ENCODE assay signal across 8 cellular contexts in genomic region chr17:77453613-77454559, GRCh38.
DNase-seq lines count a peak whose midpoint lies in the region; ATAC-seq, FAIRE-seq and TF ChIP-seq lines count a peak whose summit lies in the region.

No MANE protein-coding gene starts in this region.

- no peak for TF ChIP-seq CTCF in astrocyte (IDR thresholded peaks at IDR 0.05; ENCODE audit: insufficient read depth, low read depth, low read length)

- peak overlapping the region; percentile 69 for H3K4me2 ChIP-seq in astrocyte (ENCODE audit: low read length)

- H3K36me3 ChIP-seq in CD4-positive, alpha-beta memory T cell (ENCODE audit: insufficient read depth, low read length): peaks cover 6% of the 10 kb centered on the region
- H3K36me3 ChIP-seq in astrocyte (ENCODE audit: insufficient read depth, low read length): no peaks in the 10 kb centered on the region
- H3K36me3 ChIP-seq in muscle layer of duodenum (ENCODE audit: control insufficient read depth in 1 of 2, insufficient read depth in 2 of 2, low read length in 2 of 2): no peaks in the 10 kb centered on the region

- H3K27ac Mint-ChIP-seq in CD4-positive, alpha-beta memory T cell: peak overlapping the region; percentile 81 to 100 (median 98)
- no peak overlapping the region for H3K27ac Mint-ChIP-seq in astrocyte (ENCODE audit: unreplicated experiment)

- H3K4me1 Mint-ChIP-seq in CD4-positive, alpha-beta memory T cell: peaks cover 25 to 92% (median 45%) of the 10 kb centered on the region in 4 donors
- H3K4me1 Mint-ChIP-seq in astrocyte (ENCODE audit: low read depth, unreplicated experiment): peaks cover 38% of the 10 kb centered on the region

- peak in 4 of 5 donors; percentile 65 to 76 (median 67) for DNase-seq in CD4-positive, alpha-beta memory T cell
- peak; percentile 69 for DNase-seq in MV-4-11 (lab: John Stamatoyannopoulos, UW)
- DNase-seq in astrocyte (ENCODE audit: low read depth): no peak
- DNase-seq in NOMO-1 (lab: John Stamatoyannopoulos, UW; ENCODE audit: unreplicated experiment in 2 of 2): no peak
- DNase-seq in RKO (ENCODE audit: low spot score): no peak

- peak overlapping the region; percentile 90 to 100 (median 96) for H3K4me3 Mint-ChIP-seq in CD4-positive, alpha-beta memory T cell
- peak overlapping the region; percentile 50 for H3K4me3 Mint-ChIP-seq in astrocyte (ENCODE audit: unreplicated experiment)

- intact Hi-C loops in CD4-positive, alpha-beta memory T cell (cut with micrococcal nuclease): loop anchor here (1.0 to 5.0 kb wide), 2 partner anchors 9 to 673 kb away; partner anchors contain the start of gene TMC6

- peaks cover 92% of the 10 kb centered on the region for H3K79me2 ChIP-seq in astrocyte (ENCODE audit: insufficient read depth, low read length)

- H2AFZ ChIP-seq in astrocyte (ENCODE audit: low read depth, low read length): no peak overlapping the region

- no peaks in the 10 kb centered on the region for H3K9me3 ChIP-seq in CD4-positive, alpha-beta memory T cell (ENCODE audit: control insufficient read depth in 1 of 2, low read length in 2 of 2)
- H3K9me3 ChIP-seq in astrocyte (ENCODE audit: insufficient read depth, low read depth, low read length): no peaks in the 10 kb centered on the region
- no peaks in the 10 kb centered on the region for H3K9me3 ChIP-seq in muscle layer of duodenum (ENCODE audit: control insufficient read depth in 1 of 2, low read length in 2 of 2)

- no peaks in the 10 kb centered on the region for H3K27me3 ChIP-seq in CD4-positive, alpha-beta memory T cell (ENCODE audit: insufficient read depth, low read length)
- H3K27me3 ChIP-seq in astrocyte (ENCODE audit: insufficient read depth, low read length) (no peaks in the 10 kb centered on the region), muscle layer of duodenum (ENCODE audit: low read depth, low read length) (no peaks in the 10 kb centered on the region)

- H3K4me1 ChIP-seq in CD4-positive, alpha-beta memory T cell (ENCODE audit: insufficient read depth, low read length): peaks cover 61% of the 10 kb centered on the region
- H3K4me1 ChIP-seq in astrocyte (ENCODE audit: insufficient read depth, low read length) (peaks cover 72% of the 10 kb centered on the region), muscle layer of duodenum (ENCODE audit: control insufficient read depth in 1 of 2, insufficient read depth in 2 of 2, low read length in 2 of 2) (peaks cover 35 to 49% of the 10 kb centered on the region in 2 donors)

- no peak for FAIRE-seq in astrocyte (lab: Jason Lieb, UNC)

- H3K9me3 Mint-ChIP-seq in CD4-positive, alpha-beta memory T cell: peaks cover 0 to 6% (median 0%) of the 10 kb centered on the region in 8 donors
- H3K9me3 Mint-ChIP-seq in astrocyte (ENCODE audit: unreplicated experiment): no peaks in the 10 kb centered on the region

- peaks cover 26 to 61% of the 10 kb centered on the region in 2 donors for H3K36me3 Mint-ChIP-seq in CD4-positive, alpha-beta memory T cell
- peaks cover 5% of the 10 kb centered on the region for H3K36me3 Mint-ChIP-seq in astrocyte (ENCODE audit: low read depth, unreplicated experiment)

- peak overlapping the region; percentile 94 to 100 for H3K4me3 ChIP-seq in CD4-positive, alpha-beta memory T cell (ENCODE audit: low read length in 2 of 2)
- H3K4me3 ChIP-seq in astrocyte (ENCODE audit: insufficient read depth, low read depth, low read length) (no peak overlapping the region), muscle layer of duodenum (ENCODE audit: low read depth in 1 of 2, low read length in 2 of 2) (peak overlapping the region in 1 of 2 donors; percentile 26)

- no peaks in the 10 kb centered on the region for H3K27me3 Mint-ChIP-seq in CD4-positive, alpha-beta memory T cell
- H3K27me3 Mint-ChIP-seq in astrocyte (ENCODE audit: low read depth, unreplicated experiment): no peaks in the 10 kb centered on the region

- H3K27ac ChIP-seq in CD4-positive, alpha-beta memory T cell (ENCODE audit: low read depth, low read length): peak overlapping the region; percentile 73
- peak overlapping the region; percentile 88 for H3K27ac ChIP-seq in astrocyte (ENCODE audit: low read depth, low read length)
- peak overlapping the region; percentile 71 for H3K27ac ChIP-seq in muscle layer of duodenum (ENCODE audit: low read length)

- H3K9ac ChIP-seq in astrocyte (ENCODE audit: low read length): peak overlapping the region; percentile 76

- POLR2A ChIA-PET in CD4-positive, alpha-beta memory T cell (lab: Charles Lee; ENCODE audit: partially characterized antibody): interaction anchor here (1.0 to 97.0 kb wide), 18 partner anchors 15 to 677 kb away, joined by 3 to 6031 read pairs (median 6); partner anchors contain the start of genes TMC6, TMC8 and TNRC6C

- peaks cover 98% of the 10 kb centered on the region for H4K20me1 ChIP-seq in astrocyte (ENCODE audit: insufficient read depth, low read length)

- CTCF ChIA-PET in CD4-positive, alpha-beta memory T cell (lab: Charles Lee; ENCODE audit: partially characterized antibody): interaction anchor here (0.7 to 3.9 kb wide), 15 partner anchors 10 to 127 kb away, joined by 3 to 32 read pairs (median 6); no protein-coding TSS in a partner anchor

- ATAC-seq in GM19395 (IDR thresholded peaks at IDR 0.05; ENCODE audit: unreplicated experiment) (no peak), GM19328 (IDR thresholded peaks at IDR 0.05; ENCODE audit: unreplicated experiment) (no peak)

Comparison
In these comparisons a context has a peak if more than half of its experiments do, and no peak if none do; other contexts are left out.
1. DNase-seq: peak in CD4-positive, alpha-beta memory T cell (4 of 5) and MV-4-11 (single experiment); none in astrocyte (single experiment), NOMO-1 (0 of 2) and RKO (single experiment).
2. Peak in every context shown above with its lines, with median percentiles within 50 percentile points of each other: H3K27ac ChIP-seq.